In the genomic region with DNA sequence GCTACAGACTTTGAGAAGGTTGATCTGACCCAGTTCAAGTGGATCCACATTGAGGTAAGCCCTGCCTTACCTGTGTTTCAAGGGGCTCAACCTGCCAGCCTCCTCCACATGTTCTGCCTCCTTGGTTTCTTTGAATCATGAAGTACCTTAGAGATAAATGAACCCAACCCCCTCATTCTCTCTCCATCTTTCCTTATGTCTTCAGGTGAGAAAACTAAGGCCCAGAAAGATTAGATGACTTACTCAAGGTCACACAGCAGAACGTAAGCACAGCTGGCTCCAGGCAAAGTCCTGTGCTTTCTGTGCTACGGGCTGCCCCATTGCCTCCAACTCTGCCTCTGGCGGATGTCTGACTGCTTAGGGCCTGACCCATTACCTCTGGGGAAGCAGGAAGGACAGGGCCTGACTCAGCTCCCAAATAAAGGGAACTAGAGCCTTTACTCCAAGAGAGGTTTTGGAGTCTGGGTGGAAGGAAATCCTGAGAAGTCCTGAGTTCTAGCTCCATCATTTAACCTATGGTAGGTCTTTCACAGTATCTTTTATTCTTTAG, we compare ENCODE assay signal across 10 cellular contexts. TPM values are rescaled to one million over a fixed set of nuclear protein-coding genes. Genes with fewer than 3 reads are reported as not detected.
DNase-seq lines count a peak whose midpoint lies in the region; ATAC-seq, FAIRE-seq and TF ChIP-seq lines count a peak whose summit lies in the region.
"Had no signal": no experiment of that assay in that cellular context is flagged by ENCODE, and none has a peak within 500 bp of the region (broad histone marks: within the 10 kb centered on the region; RNA-seq: fewer than 3 reads in every experiment).

No MANE protein-coding gene starts in this region.

- TF ChIP-seq EP300 in HepG2 (IDR thresholded peaks at IDR 0.05; ENCODE audit: low read depth in 2 of 2, low read length in 2 of 2) (no peak), HepG2 (CRISPR knock-in tag; IDR thresholded peaks at IDR 0.05; ENCODE audit: borderline replicate concordance) (no peak)

- H3K36me3 ChIP-seq in HepG2 (replicated peaks in 1 of 2; ENCODE audit: control insufficient read depth in 1 of 2, insufficient read depth in 2 of 2, low read length in 2 of 2) (peaks cover 4 to 42% of the 10 kb centered on the region in 2 experiments), right lobe of liver (peaks cover 0 to 38% (median 15%) of the 10 kb centered on the region in 4 donors), heart right ventricle (peaks cover 0 to 5% (median 0%) of the 10 kb centered on the region in 9 donors)
- H3K36me3 ChIP-seq: transverse colon had no signal

- TF ChIP-seq POLR2A in HepG2 (IDR thresholded peaks at IDR 0.05; ENCODE audit: insufficient read depth in 1 of 2, low read depth in 2 of 2, low read length in 2 of 2) (no peak), right lobe of liver (IDR thresholded peaks at IDR 0.05) (no peak)

- H3K79me2 ChIP-seq in HepG2 (ENCODE audit: insufficient read depth, low read length): peaks cover 18% of the 10 kb centered on the region

- in situ Hi-C loops in HepG2 (cut with HindIII; ENCODE audit: extremely low pct_ligation_motif_present, low pct_unique_long_range_greater_than_20kb): loop anchor here (5.0 kb wide), 2 partner anchors 100 to 185 kb away; partner anchors contain the start of gene TRIM54

- POLR2A ChIA-PET in HepG2 (lab: Yijun Ruan, JAX): interaction anchor here (0.9 to 4.5 kb wide), 8 partner anchors 10 to 102 kb away, joined by 3 to 40 read pairs (median 8); partner anchors contain the start of genes KHK, OST4 and PREB

- H3K4me3 ChIP-seq in HepG2 (replicated peaks in 1 of 3; ENCODE audit: insufficient read depth in 1 of 3, low read depth in 2 of 3, low read length in 3 of 3) (0 out of 6 replicates have a peak overlapping the region, but pooled peaks of 1 of the 3 experiments have one; percentile 61), right lobe of liver (no peak overlapping the region), heart right ventricle (no peak overlapping the region)

- H3K27ac ChIP-seq in HepG2 (ENCODE audit: extremely low read length, insufficient read depth, low read length) (peak overlapping the region; percentile 97), right lobe of liver (peak overlapping the region in 1 of 3 donors; percentile 90), heart right ventricle (peak overlapping the region in 6 of 10 donors; percentile 15 to 68 (median 57))
- H3K27ac ChIP-seq: transverse colon had no signal

- TF ChIP-seq CTCF in HepG2 (CRISPR knock-in tag; IDR thresholded peaks at IDR 0.05) (no peak), right lobe of liver (IDR thresholded peaks at IDR 0.05) (no peak), heart right ventricle (IDR thresholded peaks at IDR 0.05) (no peak)

- no peak for FAIRE-seq in HepG2 (lab: Jason Lieb, UNC)

- no peaks in the 10 kb centered on the region for H4K20me1 ChIP-seq in HepG2 (ENCODE audit: insufficient read depth, low read length)

- H3K4me1 ChIP-seq in HepG2 (ENCODE audit: insufficient read depth, low read length) (peaks cover 53% of the 10 kb centered on the region), right lobe of liver (peaks cover 0 to 50% (median 20%) of the 10 kb centered on the region in 4 donors), heart right ventricle (peaks cover 0 to 14% (median 12%) of the 10 kb centered on the region in 9 donors)

- BruUV-seq in HepG2 (replicated peaks; lab: Mats Ljungman, UMichigan): no TSS peak

- intact Hi-C loops in HepG2 (cut with micrococcal nuclease; ENCODE audit: unreplicated experiment): loop anchor here (5.0 kb wide), 2 partner anchors 115 to 195 kb away; partner anchors contain the start of genes ATRAID and SLC5A6
- intact Hi-C loops in right lobe of liver (cut with DNase I): loop anchor here (10.0 kb wide), 3 partner anchors 98 to 198 kb away; partner anchors contain the start of gene DNAJC5G (in 1 of the 2)
- intact Hi-C loops in heart right ventricle (cut with DNase I): loop anchor here in 8 of 10 donors (5.0 to 10.0 kb wide), 7 partner anchors 35 to 208 kb away; partner anchors contain the start of genes TRIM54 (in 3 of the 8), UCN (in 2 of the 8) and PREB (in 1 of the 8)

- CTCF ChIA-PET in HepG2 (lab: Yijun Ruan, JAX; ENCODE audit: low intra/inter-chr PET ratio, low total read pairs): interaction anchor here (1.6 kb wide), 1 partner anchor 183 kb away, joined by 5 read pairs; no protein-coding TSS in a partner anchor

- ATAC-seq in HepG2: no peak
- ATAC-seq in right lobe of liver: no peak
- ATAC-seq in heart right ventricle: no peak
- ATAC-seq in HG03135 (IDR thresholded peaks at IDR 0.05; ENCODE audit: unreplicated experiment): no peak

- H3K9me3 ChIP-seq in HepG2 (ENCODE audit: low read length): no peaks in the 10 kb centered on the region
- H3K9me3 ChIP-seq in right lobe of liver: no peaks in the 10 kb centered on the region
- no peaks in the 10 kb centered on the region for H3K9me3 ChIP-seq in heart right ventricle
- H3K9me3 ChIP-seq: transverse colon had no signal

- H3K4me2 ChIP-seq in HepG2 (ENCODE audit: low read depth, low read length): peak overlapping the region; percentile 96

- no peak for TF ChIP-seq RAD21 in HepG2 (CRISPR knock-in tag; IDR thresholded peaks at IDR 0.05)

- H2AFZ ChIP-seq in HepG2 (ENCODE audit: low read length): no peak overlapping the region

- DNase-seq in HepG2 (ENCODE audit: low spot score) (no peak), right lobe of liver (no peak), heart right ventricle (no peak), DMS 273 (lab: John Stamatoyannopoulos, UW; ENCODE audit: unreplicated experiment) (no peak)
- DNase-seq in activated CD8-positive, alpha-beta memory T cell treated with anti-CD3 and anti-CD28 coated beads, Interleukin-2, amount 50 U/mL, for 4 hours: no peak
- DNase-seq: islet precursor cell, NCI-H187 had no signal

- H3K9ac ChIP-seq in HepG2 (ENCODE audit: insufficient read depth, low read depth, low read length): peak overlapping the region; percentile 79; the same call in 1 of the 2 replicates

- WGBS in HepG2 (ENCODE audit: low lambda C conversion rate): 89% methylated on average over 3 of the region's 3 CpGs
- whole genome bisulfite sequencing in right lobe of liver (ENCODE audit: insufficient coverage, low coverage, low lambda C conversion rate, missing lambda C conversion rate): 20% methylated on average over 3 of the region's 3 CpGs
- 74 to 79% methylated on average over 3 of the region's 3 CpGs for WGBS in heart right ventricle, 2 donors

- H3K27me3 ChIP-seq in HepG2 (ENCODE audit: control insufficient read depth in 1 of 2, insufficient read depth in 2 of 2, low read length in 2 of 2) (no peaks in the 10 kb centered on the region), right lobe of liver (no peaks in the 10 kb centered on the region), heart right ventricle (no peaks in the 10 kb centered on the region)
- H3K27me3 ChIP-seq: transverse colon had no signal

RNA-seq across cellular contexts. Expression of gene KHK, which starts 10.3 kb away (rescaled TPM):
- total RNA-seq in HepG2 (2016; rRNA removed; fragmentation: Illumina TruSeq; extraction: Trizol) (29.9 and 40.9 TPM in 2 replicates), right lobe of liver (100 to 1,000 TPM; 101 to 283 (median 206) TPM), heart right ventricle (1 to 10 TPM in 9 of 10 donors, under 1 TPM in 1; 0.32 to 4.6 (median 2.3) TPM)
- 8.1 and 9.7 TPM in 2 replicates for total RNA-seq in HepG2 (2016; cell fraction: cytosol; rRNA removed; fragmentation: Illumina TruSeq; extraction: Trizol; ENCODE audit: low read depth)
- 31.6 and 41.5 TPM in 2 replicates for total RNA-seq in HepG2 (2016; cell fraction: insoluble cytoplasmic fraction; rRNA removed; fragmentation: Illumina TruSeq; extraction: Trizol)
- total RNA-seq in HepG2 (2016; cell fraction: membrane; rRNA removed; fragmentation: Illumina TruSeq; extraction: Trizol): 15.4 and 18.4 TPM in 2 replicates
- 34.9 and 38.4 TPM in 2 replicates for total RNA-seq in HepG2 (2016; cell fraction: nucleus; rRNA removed; fragmentation: Illumina TruSeq; extraction: Trizol)
- polyA plus RNA-seq in HepG2 (2011; rRNA removed) (99.2 and 139 TPM in 2 replicates), heart right ventricle (1 to 10 TPM; 2.2 TPM)
- polyA plus RNA-seq in HepG2 (2011; cell fraction: cytosol; rRNA removed): 93.9 and 100.0 TPM in 2 replicates
- polyA plus RNA-seq in HepG2 (2011; cell fraction: nucleus; rRNA removed): 195 and 260 TPM in 2 replicates
- 128 and 136 TPM in 2 replicates for polyA plus RNA-seq in HepG2 (2012)
- 12.3 and 15.8 TPM in 2 replicates for polyA plus RNA-seq in HepG2 (2016; cell fraction: cytosol; fragmentation: Illumina TruSeq; extraction: Trizol; ENCODE audit: low read depth)
- 39.2 and 45.9 TPM in 2 replicates for polyA plus RNA-seq in HepG2 (2016; cell fraction: insoluble cytoplasmic fraction; fragmentation: Illumina TruSeq; extraction: Trizol; ENCODE audit: low read depth)
- 14.9 and 20.8 TPM in 2 replicates for polyA plus RNA-seq in HepG2 (2016; cell fraction: membrane; fragmentation: Illumina TruSeq; extraction: Trizol; ENCODE audit: low read depth)
- 94.3 and 95.6 TPM in 2 replicates for polyA plus RNA-seq in HepG2 (2016; cell fraction: nucleus; fragmentation: Illumina TruSeq; extraction: Trizol; ENCODE audit: insufficient read depth, low read depth)
- polyA minus RNA-seq in HepG2 (2011; rRNA and poly(A)+ RNA removed; ENCODE audit: low replicate concordance): 6.9 and 106 TPM in 2 replicates
- polyA minus RNA-seq in HepG2 (2011; cell fraction: cytosol; rRNA and poly(A)+ RNA removed): 29.4 and 50.9 TPM in 2 replicates
- 51.5 and 66.5 TPM in 2 replicates for polyA minus RNA-seq in HepG2 (2011; cell fraction: nucleus; rRNA and poly(A)+ RNA removed)

RNA-seq across cellular contexts. Expression of gene EMILIN1, which starts 18.4 kb away (rescaled TPM):
- total RNA-seq in HepG2 (2016; rRNA removed; fragmentation: Illumina TruSeq; extraction: Trizol): 4.0 and 9.7 TPM in 2 replicates
- 0.53 and 0.61 TPM in 2 replicates for total RNA-seq in HepG2 (2016; cell fraction: cytosol; rRNA removed; fragmentation: Illumina TruSeq; extraction: Trizol; ENCODE audit: low read depth)
- total RNA-seq in HepG2 (2016; cell fraction: insoluble cytoplasmic fraction; rRNA removed; fragmentation: Illumina TruSeq; extraction: Trizol): 4.1 and 12.5 TPM in 2 replicates
- total RNA-seq in HepG2 (2016; cell fraction: membrane; rRNA removed; fragmentation: Illumina TruSeq; extraction: Trizol): 1.4 TPM in 2 replicates
- 8.7 and 9.5 TPM in 2 replicates for total RNA-seq in HepG2 (2016; cell fraction: nucleus; rRNA removed; fragmentation: Illumina TruSeq; extraction: Trizol)
- polyA plus RNA-seq in HepG2 (2011; rRNA removed): 8.1 and 13.1 TPM in 2 replicates
- 9.7 and 19.1 TPM in 2 replicates for polyA plus RNA-seq in HepG2 (2011; cell fraction: cytosol; rRNA removed)
- 30.1 and 34.4 TPM in 2 replicates for polyA plus RNA-seq in HepG2 (2011; cell fraction: nucleus; rRNA removed)
- polyA plus RNA-seq in HepG2 (2012): 8.6 and 10.0 TPM in 2 replicates
- polyA plus RNA-seq in HepG2 (2016; cell fraction: cytosol; fragmentation: Illumina TruSeq; extraction: Trizol; ENCODE audit: low read depth): 0.42 and 0.58 TPM in 2 replicates
- 2.8 and 3.2 TPM in 2 replicates for polyA plus RNA-seq in HepG2 (2016; cell fraction: insoluble cytoplasmic fraction; fragmentation: Illumina TruSeq; extraction: Trizol; ENCODE audit: low read depth)
- 0.45 and 1.0 TPM in 2 replicates for polyA plus RNA-seq in HepG2 (2016; cell fraction: membrane; fragmentation: Illumina TruSeq; extraction: Trizol; ENCODE audit: low read depth)
- 14.3 and 15.9 TPM in 2 replicates for polyA plus RNA-seq in HepG2 (2016; cell fraction: nucleus; fragmentation: Illumina TruSeq; extraction: Trizol; ENCODE audit: insufficient read depth, low read depth)
- polyA minus RNA-seq in HepG2 (2011; rRNA and poly(A)+ RNA removed; ENCODE audit: low replicate concordance): 0.54 and 19.1 TPM in 2 replicates
- polyA minus RNA-seq in HepG2 (2011; cell fraction: cytosol; rRNA and poly(A)+ RNA removed): 13.6 and 17.2 TPM in 2 replicates
- 4.8 and 5.6 TPM in 2 replicates for polyA minus RNA-seq in HepG2 (2011; cell fraction: nucleus; rRNA and poly(A)+ RNA removed)
- 10 to 100 TPM in 5 of 6 experiments, 1 to 10 TPM in 1; 7.2 to 26.1 (median 21.0) TPM for total RNA-seq in right lobe of liver
- 10 to 100 TPM in 7 of 10 donors, 1 to 10 TPM in 3; 6.8 to 53.2 (median 12.2) TPM for total RNA-seq in heart right ventricle
- polyA plus RNA-seq in heart right ventricle: 10 to 100 TPM; 40.8 to 41.0 TPM

RNA-seq across cellular contexts. Expression of gene CGREF1, which starts 22.1 kb away (rescaled TPM):
- total RNA-seq in HepG2 (2016; rRNA removed; fragmentation: Illumina TruSeq; extraction: Trizol): 7.0 and 13.9 TPM in 2 replicates
- total RNA-seq in HepG2 (2016; cell fraction: cytosol; rRNA removed; fragmentation: Illumina TruSeq; extraction: Trizol; ENCODE audit: low read depth): 7.2 and 7.6 TPM in 2 replicates
- 6.8 and 14.7 TPM in 2 replicates for total RNA-seq in HepG2 (2016; cell fraction: insoluble cytoplasmic fraction; rRNA removed; fragmentation: Illumina TruSeq; extraction: Trizol)
- 9.9 and 14.3 TPM in 2 replicates for total RNA-seq in HepG2 (2016; cell fraction: membrane; rRNA removed; fragmentation: Illumina TruSeq; extraction: Trizol)
- 11.7 and 13.6 TPM in 2 replicates for total RNA-seq in HepG2 (2016; cell fraction: nucleus; rRNA removed; fragmentation: Illumina TruSeq; extraction: Trizol)
- polyA plus RNA-seq in HepG2 (2011; rRNA removed): 23.4 and 30.8 TPM in 2 replicates
- polyA plus RNA-seq in HepG2 (2011; cell fraction: cytosol; rRNA removed): 26.4 and 27.5 TPM in 2 replicates
- 30.3 and 37.8 TPM in 2 replicates for polyA plus RNA-seq in HepG2 (2011; cell fraction: nucleus; rRNA removed)
- 29.7 and 31.5 TPM in 2 replicates for polyA plus RNA-seq in HepG2 (2012)
- 9.6 and 11.3 TPM in 2 replicates for polyA plus RNA-seq in HepG2 (2016; cell fraction: cytosol; fragmentation: Illumina TruSeq; extraction: Trizol; ENCODE audit: low read depth)
- 9.2 and 9.7 TPM in 2 replicates for polyA plus RNA-seq in HepG2 (2016; cell fraction: insoluble cytoplasmic fraction; fragmentation: Illumina TruSeq; extraction: Trizol; ENCODE audit: low read depth)
- 12.0 and 14.2 TPM in 2 replicates for polyA plus RNA-seq in HepG2 (2016; cell fraction: membrane; fragmentation: Illumina TruSeq; extraction: Trizol; ENCODE audit: low read depth)
- polyA plus RNA-seq in HepG2 (2016; cell fraction: nucleus; fragmentation: Illumina TruSeq; extraction: Trizol; ENCODE audit: insufficient read depth, low read depth): 23.5 and 24.6 TPM in 2 replicates
- 0.09 and 14.9 TPM in 2 replicates for polyA minus RNA-seq in HepG2 (2011; rRNA and poly(A)+ RNA removed; ENCODE audit: low replicate concordance)
- 5.9 and 7.1 TPM in 2 replicates for polyA minus RNA-seq in HepG2 (2011; cell fraction: cytosol; rRNA and poly(A)+ RNA removed)
- 10.7 and 13.8 TPM in 2 replicates for polyA minus RNA-seq in HepG2 (2011; cell fraction: nucleus; rRNA and poly(A)+ RNA removed)
- 10 to 100 TPM in 2 of 6 experiments, 1 to 10 TPM in 4; 2.5 to 33.2 (median 7.7) TPM for total RNA-seq in right lobe of liver
- 1 to 10 TPM in 3 of 10 donors, under 1 TPM in 7; 0.21 to 1.2 (median 0.68) TPM for total RNA-seq in heart right ventricle
- polyA plus RNA-seq in heart right ventricle: under 1 TPM; 0.57 to 0.73 TPM

RNA-seq across cellular contexts. Expression of gene OST4, which starts 25.4 kb away (rescaled TPM):
- 498 and 508 TPM in 2 replicates for total RNA-seq in HepG2 (2016; rRNA removed; fragmentation: Illumina TruSeq; extraction: Trizol)
- 947 and 1,365 TPM in 2 replicates for total RNA-seq in HepG2 (2016; cell fraction: cytosol; rRNA removed; fragmentation: Illumina TruSeq; extraction: Trizol; ENCODE audit: low read depth)
- 496 and 506 TPM in 2 replicates for total RNA-seq in HepG2 (2016; cell fraction: insoluble cytoplasmic fraction; rRNA removed; fragmentation: Illumina TruSeq; extraction: Trizol)
- 928 and 1,097 TPM in 2 replicates for total RNA-seq in HepG2 (2016; cell fraction: membrane; rRNA removed; fragmentation: Illumina TruSeq; extraction: Trizol)
- 200 and 226 TPM in 2 replicates for total RNA-seq in HepG2 (2016; cell fraction: nucleus; rRNA removed; fragmentation: Illumina TruSeq; extraction: Trizol)
- polyA plus RNA-seq in HepG2 (2011; rRNA removed): 491 and 584 TPM in 2 replicates
- 627 and 1,057 TPM in 2 replicates for polyA plus RNA-seq in HepG2 (2011; cell fraction: cytosol; rRNA removed)
- polyA plus RNA-seq in HepG2 (2011; cell fraction: nucleus; rRNA removed): 336 and 383 TPM in 2 replicates
- polyA plus RNA-seq in HepG2 (2012): 371 and 440 TPM in 2 replicates
- 1,401 and 1,836 TPM in 2 replicates for polyA plus RNA-seq in HepG2 (2016; cell fraction: cytosol; fragmentation: Illumina TruSeq; extraction: Trizol; ENCODE audit: low read depth)
- polyA plus RNA-seq in HepG2 (2016; cell fraction: insoluble cytoplasmic fraction; fragmentation: Illumina TruSeq; extraction: Trizol; ENCODE audit: low read depth): 640 and 680 TPM in 2 replicates
- polyA plus RNA-seq in HepG2 (2016; cell fraction: membrane; fragmentation: Illumina TruSeq; extraction: Trizol; ENCODE audit: low read depth): 1,282 and 1,407 TPM in 2 replicates
- 415 and 448 TPM in 2 replicates for polyA plus RNA-seq in HepG2 (2016; cell fraction: nucleus; fragmentation: Illumina TruSeq; extraction: Trizol; ENCODE audit: insufficient read depth, low read depth)
- polyA minus RNA-seq in HepG2 (2011; rRNA and poly(A)+ RNA removed; ENCODE audit: low replicate concordance): 310 and 535 TPM in 2 replicates
- 514 and 560 TPM in 2 replicates for polyA minus RNA-seq in HepG2 (2011; cell fraction: cytosol; rRNA and poly(A)+ RNA removed)
- 136 and 144 TPM in 2 replicates for polyA minus RNA-seq in HepG2 (2011; cell fraction: nucleus; rRNA and poly(A)+ RNA removed)
- total RNA-seq in right lobe of liver: 100 to 1,000 TPM; 144 to 182 (median 161) TPM
- total RNA-seq in heart right ventricle: 100 to 1,000 TPM; 342 to 457 (median 388) TPM
- polyA plus RNA-seq in heart right ventricle: 100 to 1,000 TPM; 336 to 456 TPM

RNA-seq across cellular contexts. Expression of gene ABHD1, which starts 26.8 kb away (rescaled TPM):
- total RNA-seq in HepG2 (2016; rRNA removed; fragmentation: Illumina TruSeq; extraction: Trizol) (0.04 TPM in 1 of 2 replicates, not detected in the other), right lobe of liver (1 to 10 TPM in 3 of 6 experiments, under 1 TPM in 3; 0.74 to 3.2 (median 1.1) TPM), heart right ventricle (1 to 10 TPM in 9 of 10 donors, under 1 TPM in 1; 0.81 to 3.5 (median 2.5) TPM)
- total RNA-seq in HepG2 (2016; cell fraction: cytosol; rRNA removed; fragmentation: Illumina TruSeq; extraction: Trizol; ENCODE audit: low read depth): 0.40 and 0.44 TPM in 2 replicates
- 0.15 and 0.22 TPM in 2 replicates for total RNA-seq in HepG2 (2016; cell fraction: insoluble cytoplasmic fraction; rRNA removed; fragmentation: Illumina TruSeq; extraction: Trizol)
- 0.28 and 0.52 TPM in 2 replicates for total RNA-seq in HepG2 (2016; cell fraction: membrane; rRNA removed; fragmentation: Illumina TruSeq; extraction: Trizol)
- not detected in 2 replicates for total RNA-seq in HepG2 (2016; cell fraction: nucleus; rRNA removed; fragmentation: Illumina TruSeq; extraction: Trizol)
- polyA plus RNA-seq in HepG2 (2011; rRNA removed) (0.81 and 0.85 TPM in 2 replicates), heart right ventricle (10 to 100 TPM in 1 of 2 donors, under 1 TPM in 1; 0.29 to 12.1 TPM)
- 0.62 and 0.63 TPM in 2 replicates for polyA plus RNA-seq in HepG2 (2011; cell fraction: cytosol; rRNA removed)
- 3.5 and 4.0 TPM in 2 replicates for polyA plus RNA-seq in HepG2 (2011; cell fraction: nucleus; rRNA removed)
- polyA plus RNA-seq in HepG2 (2012): 1.7 and 1.8 TPM in 2 replicates
- polyA plus RNA-seq in HepG2 (2016; cell fraction: cytosol; fragmentation: Illumina TruSeq; extraction: Trizol; ENCODE audit: low read depth): 0.51 and 0.72 TPM in 2 replicates
- polyA plus RNA-seq in HepG2 (2016; cell fraction: insoluble cytoplasmic fraction; fragmentation: Illumina TruSeq; extraction: Trizol; ENCODE audit: low read depth): not detected in 2 replicates
- 0.34 and 0.47 TPM in 2 replicates for polyA plus RNA-seq in HepG2 (2016; cell fraction: membrane; fragmentation: Illumina TruSeq; extraction: Trizol; ENCODE audit: low read depth)
- polyA plus RNA-seq in HepG2 (2016; cell fraction: nucleus; fragmentation: Illumina TruSeq; extraction: Trizol; ENCODE audit: insufficient read depth, low read depth): 0.69 TPM in 1 of 2 replicates, not detected in the other
- polyA minus RNA-seq in HepG2 (2011; rRNA and poly(A)+ RNA removed; ENCODE audit: low replicate concordance): 0.72 TPM in 1 of 2 replicates, not detected in the other
- not detected in 2 replicates for polyA minus RNA-seq in HepG2 (2011; cell fraction: cytosol; rRNA and poly(A)+ RNA removed)
- 0.26 and 1.4 TPM in 2 replicates for polyA minus RNA-seq in HepG2 (2011; cell fraction: nucleus; rRNA and poly(A)+ RNA removed)
- total RNA-seq: glomerular endothelial cell had no signal
